10 cellular contexts compared by ENCODE assay signal in the genomic region with DNA sequence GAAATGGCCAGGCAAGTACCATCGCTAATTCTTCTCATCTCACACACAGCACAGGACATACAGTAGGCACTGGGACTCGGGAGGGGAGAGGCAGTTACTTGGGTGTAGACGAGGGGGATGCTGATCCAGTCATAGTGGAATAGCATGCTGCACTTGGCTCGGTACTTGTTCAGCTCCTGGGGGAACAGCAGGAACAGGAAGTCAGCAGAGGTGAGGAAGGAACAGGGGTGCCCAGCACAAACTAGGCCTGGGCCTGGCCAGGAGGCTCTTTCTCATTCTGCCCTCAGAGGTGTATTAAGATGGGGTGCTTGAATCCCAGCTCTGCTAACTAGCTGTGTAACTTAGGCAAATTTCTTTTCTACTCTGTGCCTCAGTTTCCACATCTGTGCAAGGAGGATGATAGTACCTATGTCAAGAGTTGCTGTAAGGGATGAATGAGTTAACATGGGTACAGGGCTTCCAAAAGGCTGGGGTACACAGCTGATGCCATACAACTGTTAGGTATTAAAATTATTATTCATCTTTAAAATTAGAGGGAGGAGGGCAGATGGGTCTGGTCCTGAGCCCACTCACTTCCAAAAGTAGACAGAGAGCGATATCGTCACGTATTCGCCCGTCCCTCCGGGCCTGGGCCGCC. TPM values are rescaled to one million over a fixed set of nuclear protein-coding genes. Genes with fewer than 3 reads are reported as not detected.
A peak's percentile ranks its signal among the peaks of the same experiment; 100 is the strongest.
DNase-seq lines count a peak whose midpoint lies in the region; ATAC-seq, FAIRE-seq and TF ChIP-seq lines count a peak whose summit lies in the region.
"Had no signal": no experiment of that assay in that cellular context is flagged by ENCODE, and none has a peak within 500 bp of the region (broad histone marks: within the 10 kb centered on the region; RNA-seq: fewer than 3 reads in every experiment).

No MANE protein-coding gene starts in this region.

- H3K9me3 ChIP-seq in adipocyte (ENCODE audit: control insufficient read depth, low read length) (no peaks in the 10 kb centered on the region), HepG2 (ENCODE audit: low read length) (no peaks in the 10 kb centered on the region), subcutaneous abdominal adipose tissue (ENCODE audit: control insufficient read depth in 5 of 5, low read length in 5 of 5) (no peaks in the 10 kb centered on the region)

- no peak for ATAC-seq in activated CD4-positive, alpha-beta T cell treated with anti-CD3 and anti-CD28 coated beads for 36 hours
- no peak for ATAC-seq in HepG2
- ATAC-seq in HG03342 (IDR thresholded peaks at IDR 0.05; ENCODE audit: unreplicated experiment): no peak

- no peak for TF ChIP-seq CTCF in HepG2 (CRISPR knock-in tag; IDR thresholded peaks at IDR 0.05)

- intact Hi-C loops in activated CD4-positive, alpha-beta T cell treated with anti-CD3 and anti-CD28 coated beads for 36 hours (cut with DNase I, micrococcal nuclease): loop anchor here (1.0 to 5.0 kb wide), 4 partner anchors 34 to 227 kb away; a partner anchor contains a TSS
- intact Hi-C loops in HepG2 (cut with micrococcal nuclease; ENCODE audit: unreplicated experiment): no loop called here

- peaks cover 34% of the 10 kb centered on the region for H3K4me1 Mint-ChIP-seq in activated CD4-positive, alpha-beta T cell treated with anti-CD3 and anti-CD28 coated beads for 36 hours

- H3K27ac Mint-ChIP-seq in activated CD4-positive, alpha-beta T cell treated with anti-CD3 and anti-CD28 coated beads for 36 hours: peak overlapping the region; percentile 69

- no peak for TF ChIP-seq RAD21 in HepG2 (CRISPR knock-in tag; IDR thresholded peaks at IDR 0.05)

- POLR2A ChIA-PET in activated CD4-positive, alpha-beta T cell treated with anti-CD3 and anti-CD28 coated beads for 36 hours (lab: Charles Lee): interaction anchor here (1.3 to 3.2 kb wide), 5 partner anchors 10 to 64 kb away, joined by 13 to 29 read pairs (median 16); a partner anchor contains a TSS
- POLR2A ChIA-PET in HepG2 (lab: Yijun Ruan, JAX): interaction anchor here (1.0 to 3.6 kb wide), 3 partner anchors 15 to 55 kb away, joined by 3 to 34 read pairs (median 20); a partner anchor contains a TSS

- no TSS peak for BruUV-seq in HepG2 (replicated peaks; lab: Mats Ljungman, UMichigan)

- peaks cover 9% of the 10 kb centered on the region for H3K36me3 ChIP-seq in adipocyte (ENCODE audit: control insufficient read depth, insufficient read depth, low read length, severe bottlenecking)
- H3K36me3 ChIP-seq in HepG2 (replicated peaks in 1 of 2; ENCODE audit: control insufficient read depth in 1 of 2, insufficient read depth in 2 of 2, low read length in 2 of 2): no peaks in the 10 kb centered on the region
- H3K36me3 ChIP-seq in subcutaneous abdominal adipose tissue (ENCODE audit: control insufficient read depth in 5 of 5, insufficient read depth in 5 of 5, low read length in 5 of 5): peaks cover 0 to 10% (median 7%) of the 10 kb centered on the region in 5 donors

- H3K27ac ChIP-seq in HepG2 (ENCODE audit: extremely low read length, insufficient read depth, low read length): no peak overlapping the region
- H3K27ac ChIP-seq in subcutaneous abdominal adipose tissue (ENCODE audit: low read depth, low read length): no peak overlapping the region
- H3K27ac ChIP-seq: epithelial cell of prostate, KMS-11 had no signal

- peak overlapping the region; percentile 76 for H3K4me2 ChIP-seq in HepG2 (ENCODE audit: low read depth, low read length)
- H3K4me2 ChIP-seq: KMS-11 had no signal

- H3K27me3 ChIP-seq in adipocyte (replicated peaks; ENCODE audit: control insufficient read depth, insufficient read depth, low read length): no peaks in the 10 kb centered on the region
- H3K27me3 ChIP-seq in HepG2 (ENCODE audit: control insufficient read depth in 1 of 2, insufficient read depth in 2 of 2, low read length in 2 of 2): peaks cover 3 to 13% of the 10 kb centered on the region in 2 experiments; a peak in 2 of 5 replicates
- peaks cover 0 to 3% (median 0%) of the 10 kb centered on the region in 5 donors for H3K27me3 ChIP-seq in subcutaneous abdominal adipose tissue (ENCODE audit: control insufficient read depth in 5 of 5, insufficient read depth in 4 of 5, low read length in 5 of 5)

- TF ChIP-seq POLR2A in HepG2 (IDR thresholded peaks at IDR 0.05; ENCODE audit: insufficient read depth in 1 of 2, low read depth in 2 of 2, low read length in 2 of 2): no peak; a peak in 1 of 4 replicates

- FAIRE-seq in HepG2 (lab: Jason Lieb, UNC): no peak

- H3K4me3 ChIP-seq in adipocyte (ENCODE audit: low read length) (peak overlapping the region; percentile 69), HepG2 (replicated peaks in 1 of 3; ENCODE audit: insufficient read depth in 1 of 3, low read depth in 2 of 3, low read length in 3 of 3) (peak overlapping the region in 1 of 3 experiments; percentile 79; a peak in 2 of 6 replicates), subcutaneous abdominal adipose tissue (ENCODE audit: low read depth in 1 of 5, low read length in 5 of 5) (peak overlapping the region in 4 of 5 donors; percentile 63 to 74 (median 66))

- TF ChIP-seq EP300 in HepG2 (IDR thresholded peaks at IDR 0.05; ENCODE audit: low read depth in 2 of 2, low read length in 2 of 2): no peak
- TF ChIP-seq EP300 in HepG2 (CRISPR knock-in tag; IDR thresholded peaks at IDR 0.05; ENCODE audit: borderline replicate concordance): no peak

- H2AFZ ChIP-seq in HepG2 (ENCODE audit: low read length): no peak overlapping the region

- peak overlapping the region; percentile 66 for H3K4me3 Mint-ChIP-seq in activated CD4-positive, alpha-beta T cell treated with anti-CD3 and anti-CD28 coated beads for 36 hours

- no peaks in the 10 kb centered on the region for H3K9me3 Mint-ChIP-seq in activated CD4-positive, alpha-beta T cell treated with anti-CD3 and anti-CD28 coated beads for 36 hours (ENCODE audit: low read depth)

- no peak overlapping the region for H3K9ac ChIP-seq in adipocyte (ENCODE audit: low read length)
- peak overlapping the region; percentile 83; the same call in 1 of the 2 replicates for H3K9ac ChIP-seq in HepG2 (ENCODE audit: insufficient read depth, low read depth, low read length)
- peak overlapping the region in 3 of 5 donors; percentile 51 to 71 (median 68) for H3K9ac ChIP-seq in subcutaneous abdominal adipose tissue (ENCODE audit: low read length in 5 of 5)
- H3K9ac ChIP-seq: KMS-11 had no signal

- 28% methylated on average over 11 of the region's 11 CpGs for WGBS in HepG2 (ENCODE audit: low lambda C conversion rate)

- no peak for DNase-seq in activated CD4-positive, alpha-beta T cell treated with anti-CD3 and anti-CD28 coated beads for 36 hours
- no peak for DNase-seq in activated CD4-positive, alpha-beta T cell treated with anti-CD3 and anti-CD28 coated beads for 1 hour
- DNase-seq in adipocyte (ENCODE audit: low read depth) (no peak), HepG2 (ENCODE audit: low spot score) (no peak), activated gamma-delta T cell treated with Interleukin-2 at 50 U/mL for 16 hours (no peak)
- DNase-seq in activated CD8-positive, alpha-beta memory T cell treated with anti-CD3 and anti-CD28 coated beads, Interleukin-2, amount 50 U/mL, for 4 hours: no peak

- in situ Hi-C loops in HepG2 (cut with HindIII; ENCODE audit: extremely low pct_ligation_motif_present, low pct_unique_long_range_greater_than_20kb): no loop called here

- no peaks in the 10 kb centered on the region for H4K20me1 ChIP-seq in HepG2 (ENCODE audit: insufficient read depth, low read length)

- peaks cover 22% of the 10 kb centered on the region for H3K36me3 Mint-ChIP-seq in activated CD4-positive, alpha-beta T cell treated with anti-CD3 and anti-CD28 coated beads for 36 hours (ENCODE audit: low read depth)

- H3K4me1 ChIP-seq in adipocyte (ENCODE audit: control insufficient read depth, insufficient read depth, low read length) (peaks cover 12% of the 10 kb centered on the region), HepG2 (ENCODE audit: insufficient read depth, low read length) (peaks cover 55% of the 10 kb centered on the region), subcutaneous abdominal adipose tissue (ENCODE audit: control insufficient read depth in 5 of 5, insufficient read depth in 5 of 5, low read length in 5 of 5) (peaks cover 3 to 32% (median 27%) of the 10 kb centered on the region in 5 donors)

- H3K79me2 ChIP-seq in HepG2 (ENCODE audit: insufficient read depth, low read length): no peaks in the 10 kb centered on the region

- CTCF ChIA-PET in activated CD4-positive, alpha-beta T cell treated with anti-CD3 and anti-CD28 coated beads for 36 hours (lab: Charles Lee): interaction anchor here (0.7 to 3.3 kb wide), 17 partner anchors 10 to 703 kb away, joined by 3 to 13 read pairs (median 4); a partner anchor contains a TSS
- CTCF ChIA-PET in HepG2 (lab: Yijun Ruan, JAX; ENCODE audit: low intra/inter-chr PET ratio, low total read pairs): no interaction called here

- H3K27me3 Mint-ChIP-seq in activated CD4-positive, alpha-beta T cell treated with anti-CD3 and anti-CD28 coated beads for 36 hours: no peaks in the 10 kb centered on the region

RNA-seq across cellular contexts. Expression of a gene that starts 2.4 kb away (rescaled TPM):
- under 1 TPM; 0.69 to 0.71 TPM for total RNA-seq in activated CD4-positive, alpha-beta T cell treated with anti-CD3 and anti-CD28 coated beads for 36 hours
- 1.4 TPM in 2 replicates for total RNA-seq in HepG2 (2016; rRNA removed; fragmentation: Illumina TruSeq; extraction: Trizol)
- total RNA-seq in HepG2 (2016; cell fraction: cytosol; rRNA removed; fragmentation: Illumina TruSeq; extraction: Trizol; ENCODE audit: low read depth): 0.40 and 0.62 TPM in 2 replicates
- 1.4 and 1.5 TPM in 2 replicates for total RNA-seq in HepG2 (2016; cell fraction: insoluble cytoplasmic fraction; rRNA removed; fragmentation: Illumina TruSeq; extraction: Trizol)
- total RNA-seq in HepG2 (2016; cell fraction: membrane; rRNA removed; fragmentation: Illumina TruSeq; extraction: Trizol): 1.0 TPM in 2 replicates
- total RNA-seq in HepG2 (2016; cell fraction: nucleus; rRNA removed; fragmentation: Illumina TruSeq; extraction: Trizol): 0.63 and 1.2 TPM in 2 replicates
- polyA plus RNA-seq in HepG2 (2011; rRNA removed): 0.71 and 0.77 TPM in 2 replicates
- polyA plus RNA-seq in HepG2 (2011; cell fraction: cytosol; rRNA removed): 0.91 and 1.0 TPM in 2 replicates
- 0.93 and 1.1 TPM in 2 replicates for polyA plus RNA-seq in HepG2 (2011; cell fraction: nucleus; rRNA removed)
- polyA plus RNA-seq in HepG2 (2012): 1.1 and 1.4 TPM in 2 replicates
- polyA plus RNA-seq in HepG2 (2016; cell fraction: cytosol; fragmentation: Illumina TruSeq; extraction: Trizol; ENCODE audit: low read depth): 0.60 and 0.74 TPM in 2 replicates
- polyA plus RNA-seq in HepG2 (2016; cell fraction: insoluble cytoplasmic fraction; fragmentation: Illumina TruSeq; extraction: Trizol; ENCODE audit: low read depth): 2.0 TPM in 2 replicates
- polyA plus RNA-seq in HepG2 (2016; cell fraction: membrane; fragmentation: Illumina TruSeq; extraction: Trizol; ENCODE audit: low read depth): 0.73 and 0.86 TPM in 2 replicates
- polyA plus RNA-seq in HepG2 (2016; cell fraction: nucleus; fragmentation: Illumina TruSeq; extraction: Trizol; ENCODE audit: insufficient read depth, low read depth): 1.5 and 1.8 TPM in 2 replicates
- polyA minus RNA-seq in HepG2 (2011; rRNA and poly(A)+ RNA removed; ENCODE audit: low replicate concordance): 0.26 and 0.35 TPM in 2 replicates
- 0.59 and 0.62 TPM in 2 replicates for polyA minus RNA-seq in HepG2 (2011; cell fraction: cytosol; rRNA and poly(A)+ RNA removed)
- 0.25 and 0.52 TPM in 2 replicates for polyA minus RNA-seq in HepG2 (2011; cell fraction: nucleus; rRNA and poly(A)+ RNA removed)

RNA-seq across cellular contexts. Expression of a gene that starts 10.3 kb away (rescaled TPM):
- 1,000 to 10,000 TPM; 3,005 to 3,275 TPM for total RNA-seq in activated CD4-positive, alpha-beta T cell treated with anti-CD3 and anti-CD28 coated beads for 36 hours
- 2,628 and 3,186 TPM in 2 replicates for total RNA-seq in HepG2 (2016; rRNA removed; fragmentation: Illumina TruSeq; extraction: Trizol)
- 4,101 and 4,477 TPM in 2 replicates for total RNA-seq in HepG2 (2016; cell fraction: cytosol; rRNA removed; fragmentation: Illumina TruSeq; extraction: Trizol; ENCODE audit: low read depth)
- total RNA-seq in HepG2 (2016; cell fraction: insoluble cytoplasmic fraction; rRNA removed; fragmentation: Illumina TruSeq; extraction: Trizol): 2,640 and 3,284 TPM in 2 replicates
- 6,651 and 6,789 TPM in 2 replicates for total RNA-seq in HepG2 (2016; cell fraction: membrane; rRNA removed; fragmentation: Illumina TruSeq; extraction: Trizol)
- 904 and 1,043 TPM in 2 replicates for total RNA-seq in HepG2 (2016; cell fraction: nucleus; rRNA removed; fragmentation: Illumina TruSeq; extraction: Trizol)
- 2,639 and 2,822 TPM in 2 replicates for polyA plus RNA-seq in HepG2 (2011; rRNA removed)
- 3,216 and 3,450 TPM in 2 replicates for polyA plus RNA-seq in HepG2 (2011; cell fraction: cytosol; rRNA removed)
- 619 and 724 TPM in 2 replicates for polyA plus RNA-seq in HepG2 (2011; cell fraction: nucleus; rRNA removed)
- polyA plus RNA-seq in HepG2 (2012): 2,913 and 3,780 TPM in 2 replicates
- 3,820 and 4,041 TPM in 2 replicates for polyA plus RNA-seq in HepG2 (2016; cell fraction: cytosol; fragmentation: Illumina TruSeq; extraction: Trizol; ENCODE audit: low read depth)
- 2,524 and 2,713 TPM in 2 replicates for polyA plus RNA-seq in HepG2 (2016; cell fraction: insoluble cytoplasmic fraction; fragmentation: Illumina TruSeq; extraction: Trizol; ENCODE audit: low read depth)
- 5,258 and 5,398 TPM in 2 replicates for polyA plus RNA-seq in HepG2 (2016; cell fraction: membrane; fragmentation: Illumina TruSeq; extraction: Trizol; ENCODE audit: low read depth)
- 1,350 and 1,442 TPM in 2 replicates for polyA plus RNA-seq in HepG2 (2016; cell fraction: nucleus; fragmentation: Illumina TruSeq; extraction: Trizol; ENCODE audit: insufficient read depth, low read depth)
- polyA minus RNA-seq in HepG2 (2011; rRNA and poly(A)+ RNA removed; ENCODE audit: low replicate concordance): 377 and 661 TPM in 2 replicates
- polyA minus RNA-seq in HepG2 (2011; cell fraction: cytosol; rRNA and poly(A)+ RNA removed): 497 and 522 TPM in 2 replicates
- polyA minus RNA-seq in HepG2 (2011; cell fraction: nucleus; rRNA and poly(A)+ RNA removed): 234 and 283 TPM in 2 replicates

RNA-seq across cellular contexts. Expression of a gene that starts 14.6 kb away (rescaled TPM):
- 10 to 100 TPM; 52.1 to 52.7 TPM for total RNA-seq in activated CD4-positive, alpha-beta T cell treated with anti-CD3 and anti-CD28 coated beads for 36 hours
- total RNA-seq in HepG2 (2016; rRNA removed; fragmentation: Illumina TruSeq; extraction: Trizol): 4.5 and 9.8 TPM in 2 replicates
- total RNA-seq in HepG2 (2016; cell fraction: cytosol; rRNA removed; fragmentation: Illumina TruSeq; extraction: Trizol; ENCODE audit: low read depth): 10.4 and 10.6 TPM in 2 replicates
- total RNA-seq in HepG2 (2016; cell fraction: insoluble cytoplasmic fraction; rRNA removed; fragmentation: Illumina TruSeq; extraction: Trizol): 3.0 and 11.4 TPM in 2 replicates
- 7.7 and 8.3 TPM in 2 replicates for total RNA-seq in HepG2 (2016; cell fraction: membrane; rRNA removed; fragmentation: Illumina TruSeq; extraction: Trizol)
- 14.5 and 18.3 TPM in 2 replicates for total RNA-seq in HepG2 (2016; cell fraction: nucleus; rRNA removed; fragmentation: Illumina TruSeq; extraction: Trizol)
- polyA plus RNA-seq in HepG2 (2011; rRNA removed): 16.9 and 23.4 TPM in 2 replicates
- 7.7 and 8.3 TPM in 2 replicates for polyA plus RNA-seq in HepG2 (2011; cell fraction: cytosol; rRNA removed)
- polyA plus RNA-seq in HepG2 (2011; cell fraction: nucleus; rRNA removed): 101 and 106 TPM in 2 replicates
- polyA plus RNA-seq in HepG2 (2012): 4.3 and 8.5 TPM in 2 replicates
- polyA plus RNA-seq in HepG2 (2016; cell fraction: cytosol; fragmentation: Illumina TruSeq; extraction: Trizol; ENCODE audit: low read depth): 2.2 and 2.4 TPM in 2 replicates
- 5.2 and 6.6 TPM in 2 replicates for polyA plus RNA-seq in HepG2 (2016; cell fraction: insoluble cytoplasmic fraction; fragmentation: Illumina TruSeq; extraction: Trizol; ENCODE audit: low read depth)
- polyA plus RNA-seq in HepG2 (2016; cell fraction: membrane; fragmentation: Illumina TruSeq; extraction: Trizol; ENCODE audit: low read depth): 3.1 and 3.6 TPM in 2 replicates
- 41.8 and 43.4 TPM in 2 replicates for polyA plus RNA-seq in HepG2 (2016; cell fraction: nucleus; fragmentation: Illumina TruSeq; extraction: Trizol; ENCODE audit: insufficient read depth, low read depth)
- polyA minus RNA-seq in HepG2 (2011; rRNA and poly(A)+ RNA removed; ENCODE audit: low replicate concordance): 10.1 and 27.4 TPM in 2 replicates
- polyA minus RNA-seq in HepG2 (2011; cell fraction: cytosol; rRNA and poly(A)+ RNA removed): 5.1 and 11.4 TPM in 2 replicates
- 37.5 and 48.6 TPM in 2 replicates for polyA minus RNA-seq in HepG2 (2011; cell fraction: nucleus; rRNA and poly(A)+ RNA removed)

RNA-seq across cellular contexts. Expression of a gene that starts 21.5 kb away (rescaled TPM):
- under 1 TPM in 1 of 2 experiments, not detected in 1; 0.32 TPM for total RNA-seq in activated CD4-positive, alpha-beta T cell treated with anti-CD3 and anti-CD28 coated beads for 36 hours
- total RNA-seq in HepG2 (2016; rRNA removed; fragmentation: Illumina TruSeq; extraction: Trizol): 0.77 TPM in 1 of 2 replicates, not detected in the other
- 0.91 and 2.1 TPM in 2 replicates for total RNA-seq in HepG2 (2016; cell fraction: cytosol; rRNA removed; fragmentation: Illumina TruSeq; extraction: Trizol; ENCODE audit: low read depth)
- total RNA-seq in HepG2 (2016; cell fraction: insoluble cytoplasmic fraction; rRNA removed; fragmentation: Illumina TruSeq; extraction: Trizol): 0.93 TPM in 1 of 2 replicates, not detected in the other
- 2.0 and 2.1 TPM in 2 replicates for total RNA-seq in HepG2 (2016; cell fraction: membrane; rRNA removed; fragmentation: Illumina TruSeq; extraction: Trizol)
- 0.91 and 2.1 TPM in 2 replicates for total RNA-seq in HepG2 (2016; cell fraction: nucleus; rRNA removed; fragmentation: Illumina TruSeq; extraction: Trizol)
- not detected in 2 replicates for polyA plus RNA-seq in HepG2 (2011; rRNA removed)
- 0.25 TPM in 1 of 2 replicates, not detected in the other for polyA plus RNA-seq in HepG2 (2011; cell fraction: cytosol; rRNA removed)
- polyA plus RNA-seq in HepG2 (2011; cell fraction: nucleus; rRNA removed): 0.55 and 1.4 TPM in 2 replicates
- not detected in 2 replicates for polyA plus RNA-seq in HepG2 (2012)
- not detected in 2 replicates for polyA plus RNA-seq in HepG2 (2016; cell fraction: cytosol; fragmentation: Illumina TruSeq; extraction: Trizol; ENCODE audit: low read depth)
- not detected in 2 replicates for polyA plus RNA-seq in HepG2 (2016; cell fraction: insoluble cytoplasmic fraction; fragmentation: Illumina TruSeq; extraction: Trizol; ENCODE audit: low read depth)
- polyA plus RNA-seq in HepG2 (2016; cell fraction: membrane; fragmentation: Illumina TruSeq; extraction: Trizol; ENCODE audit: low read depth): not detected in 2 replicates
- not detected in 2 replicates for polyA plus RNA-seq in HepG2 (2016; cell fraction: nucleus; fragmentation: Illumina TruSeq; extraction: Trizol; ENCODE audit: insufficient read depth, low read depth)
- 3.7 TPM in 1 of 2 replicates, not detected in the other for polyA minus RNA-seq in HepG2 (2011; rRNA and poly(A)+ RNA removed; ENCODE audit: low replicate concordance)
- 0.88 TPM in 1 of 2 replicates, not detected in the other for polyA minus RNA-seq in HepG2 (2011; cell fraction: cytosol; rRNA and poly(A)+ RNA removed)
- polyA minus RNA-seq in HepG2 (2011; cell fraction: nucleus; rRNA and poly(A)+ RNA removed): 3.4 and 10.9 TPM in 2 replicates

RNA-seq across cellular contexts. Expression of a gene that starts 22.7 kb away (rescaled TPM):
- 10 to 100 TPM; 16.7 to 17.2 TPM for total RNA-seq in activated CD4-positive, alpha-beta T cell treated with anti-CD3 and anti-CD28 coated beads for 36 hours
- 1.0 and 2.7 TPM in 2 replicates for total RNA-seq in HepG2 (2016; rRNA removed; fragmentation: Illumina TruSeq; extraction: Trizol)
- 0.51 and 0.97 TPM in 2 replicates for total RNA-seq in HepG2 (2016; cell fraction: cytosol; rRNA removed; fragmentation: Illumina TruSeq; extraction: Trizol; ENCODE audit: low read depth)
- total RNA-seq in HepG2 (2016; cell fraction: insoluble cytoplasmic fraction; rRNA removed; fragmentation: Illumina TruSeq; extraction: Trizol): 0.62 and 3.0 TPM in 2 replicates
- total RNA-seq in HepG2 (2016; cell fraction: membrane; rRNA removed; fragmentation: Illumina TruSeq; extraction: Trizol): 0.87 and 1.1 TPM in 2 replicates
- 3.1 and 5.3 TPM in 2 replicates for total RNA-seq in HepG2 (2016; cell fraction: nucleus; rRNA removed; fragmentation: Illumina TruSeq; extraction: Trizol)
- 6.7 and 8.8 TPM in 2 replicates for polyA plus RNA-seq in HepG2 (2011; rRNA removed)
- 1.8 and 2.0 TPM in 2 replicates for polyA plus RNA-seq in HepG2 (2011; cell fraction: cytosol; rRNA removed)
- 38.3 and 42.2 TPM in 2 replicates for polyA plus RNA-seq in HepG2 (2011; cell fraction: nucleus; rRNA removed)
- polyA plus RNA-seq in HepG2 (2012): 2.6 and 2.7 TPM in 2 replicates
- polyA plus RNA-seq in HepG2 (2016; cell fraction: cytosol; fragmentation: Illumina TruSeq; extraction: Trizol; ENCODE audit: low read depth): 0.37 and 0.49 TPM in 2 replicates
- polyA plus RNA-seq in HepG2 (2016; cell fraction: insoluble cytoplasmic fraction; fragmentation: Illumina TruSeq; extraction: Trizol; ENCODE audit: low read depth): 0.70 and 1.9 TPM in 2 replicates
- polyA plus RNA-seq in HepG2 (2016; cell fraction: membrane; fragmentation: Illumina TruSeq; extraction: Trizol; ENCODE audit: low read depth): 0.30 and 0.79 TPM in 2 replicates
- 10.8 and 15.7 TPM in 2 replicates for polyA plus RNA-seq in HepG2 (2016; cell fraction: nucleus; fragmentation: Illumina TruSeq; extraction: Trizol; ENCODE audit: insufficient read depth, low read depth)
- 1.2 and 11.3 TPM in 2 replicates for polyA minus RNA-seq in HepG2 (2011; rRNA and poly(A)+ RNA removed; ENCODE audit: low replicate concordance)
- polyA minus RNA-seq in HepG2 (2011; cell fraction: cytosol; rRNA and poly(A)+ RNA removed): 1.8 and 2.0 TPM in 2 replicates
- polyA minus RNA-seq in HepG2 (2011; cell fraction: nucleus; rRNA and poly(A)+ RNA removed): 12.0 and 16.5 TPM in 2 replicates
